In genomic region chr5:115192098-115192497, GRCh38 we compare ENCODE assay signal across 22 cellular contexts.
"Had no signal": no experiment of that assay in that cellular context is flagged by ENCODE, and none has a peak within 500 bp of the region (broad histone marks: within the 10 kb centered on the region; RNA-seq: fewer than 3 reads in every experiment).

No MANE protein-coding gene starts in this region.

- DNase-seq: cortex of kidney; effector CD4-positive, alpha-beta T cell; endodermal cell; foreskin fibroblast; gastrocnemius medialis; head of caudate nucleus; mesenchymal stem cell; natural killer cell; occipital lobe; ovary; posterior cingulate gyrus; psoas muscle; right cardiac atrium; sigmoid colon; stimulated activated CD4-positive, alpha-beta T cell treated with anti-CD3 and anti-CD28 coated beads, Interleukin-15, amount 100 ng/mL, for 24 hours; stimulated activated CD4-positive, alpha-beta T cell treated with anti-CD3 and anti-CD28 coated beads, Interleukin-2, amount 100 ng/mL, for 48 hours; stimulated activated naive CD4-positive, alpha-beta T cell; stimulated activated naive CD8-positive, alpha-beta T cell treated with anti-CD3 and anti-CD28 coated beads, Interleukin-15, amount 100 ng/mL, for 72 hours had no signal

- H3K27me3 ChIP-seq: gastrocnemius medialis, ovary had no signal

- H3K9me3 ChIP-seq: gastrocnemius medialis, ovary, psoas muscle, sigmoid colon, suprapubic skin had no signal

- H3K4me3 ChIP-seq: gastrocnemius medialis, ovary, psoas muscle, sigmoid colon, suprapubic skin had no signal

- H3K36me3 ChIP-seq: gastrocnemius medialis, ovary, sigmoid colon, suprapubic skin had no signal

- H3K27ac ChIP-seq: epithelial cell of prostate, gastrocnemius medialis, ovary, psoas muscle, sigmoid colon, suprapubic skin had no signal

- ATAC-seq: esophagus mucosa; gastrocnemius medialis; left lobe of liver; natural killer cell; psoas muscle; right cardiac atrium; stimulated activated naive CD8-positive, alpha-beta T cell treated with anti-CD3 and anti-CD28 coated beads, Interleukin-15, amount 100 ng/mL, for 72 hours had no signal

- H3K4me1 ChIP-seq: gastrocnemius medialis, psoas muscle, sigmoid colon, suprapubic skin had no signal
